ENCODE assay signal across 24 cellular contexts in the genomic region with DNA sequence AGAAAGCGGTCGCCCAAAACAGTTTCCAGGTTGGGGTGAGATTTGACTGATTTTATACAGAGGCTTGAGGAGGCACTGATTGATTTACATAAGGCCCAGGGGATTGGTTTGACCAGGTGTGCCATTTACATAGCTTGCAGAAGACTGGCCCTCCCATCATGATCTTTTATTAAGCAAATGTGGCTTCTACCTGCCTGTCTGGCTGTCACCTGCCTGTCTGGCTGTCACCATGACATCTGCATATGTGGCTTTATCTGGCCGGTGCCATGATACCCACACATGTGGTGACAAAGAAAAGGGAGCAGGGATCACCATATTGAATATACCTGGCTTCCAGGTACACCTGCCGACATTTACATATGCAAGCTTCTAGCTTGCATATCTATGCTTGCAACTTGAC. TPM values are rescaled to one million over a fixed set of nuclear protein-coding genes. Genes with fewer than 3 reads are reported as not detected.
"Had no signal": no experiment of that assay in that cellular context is flagged by ENCODE, and none has a peak within 500 bp of the region (broad histone marks: within the 10 kb centered on the region; RNA-seq: fewer than 3 reads in every experiment).

No MANE protein-coding gene starts in this region.

- H3K36me3 ChIP-seq: esophagus muscularis mucosa, gastrocnemius medialis, neural progenitor cell, ovary, right atrium auricular region, sigmoid colon, stomach, thoracic aorta, transverse colon had no signal

- H3K4me3 Mint-ChIP-seq: natural killer cell treated with Interleukin-12 subunit alpha and Interleukin-12 subunit beta and Interleukin-15 and Interleukin-18, amount 100 ng/mL, for 72 hours; neural progenitor cell had no signal

- H3K9me3 Mint-ChIP-seq: natural killer cell treated with Interleukin-12 subunit alpha and Interleukin-12 subunit beta and Interleukin-15 and Interleukin-18, amount 100 ng/mL, for 72 hours; neural progenitor cell had no signal

- H3K36me3 Mint-ChIP-seq: natural killer cell treated with Interleukin-12 subunit alpha and Interleukin-12 subunit beta and Interleukin-15 and Interleukin-18, amount 100 ng/mL, for 72 hours; neural progenitor cell had no signal

- H3K4me2 ChIP-seq: neural progenitor cell had no signal

- H2AFZ ChIP-seq: neural progenitor cell had no signal

- DNase-seq: cortex of kidney; dorsolateral prefrontal cortex; effector memory CD4-positive, alpha-beta T cell; gastrocnemius medialis; left colon; left ventricle myocardium superior; mesenchymal stem cell; midbrain; nucleus accumbens; ovary; sigmoid colon; stimulated activated CD4-positive, alpha-beta T cell treated with anti-CD3 and anti-CD28 coated beads, Interleukin-2, amount 100 ng/mL, for 24 hours; stimulated activated naive CD4-positive, alpha-beta T cell; stomach; substantia nigra; transverse colon had no signal

- H3K27ac ChIP-seq: dorsolateral prefrontal cortex, epithelial cell of prostate, esophagus muscularis mucosa, gastrocnemius medialis, neural progenitor cell, ovary, right atrium auricular region, sigmoid colon, skin epidermis, stomach, thoracic aorta, transverse colon had no signal

- H3K4me1 ChIP-seq: esophagus muscularis mucosa, gastrocnemius medialis, right atrium auricular region, sigmoid colon, stomach, transverse colon had no signal

- H3K27ac Mint-ChIP-seq: natural killer cell treated with Interleukin-12 subunit alpha and Interleukin-12 subunit beta and Interleukin-15 and Interleukin-18, amount 100 ng/mL, for 72 hours; neural progenitor cell had no signal

- H3K9me3 ChIP-seq: esophagus muscularis mucosa, gastrocnemius medialis, right atrium auricular region, sigmoid colon, stomach, thoracic aorta, transverse colon had no signal

- H3K27me3 ChIP-seq: esophagus muscularis mucosa, gastrocnemius medialis, neural progenitor cell, ovary, right atrium auricular region, sigmoid colon, stomach, transverse colon had no signal

- ATAC-seq: gastrocnemius medialis; left colon; left ventricle myocardium superior; natural killer cell treated with Interleukin-12 subunit alpha and Interleukin-12 subunit beta and Interleukin-15 and Interleukin-18, amount 100 ng/mL, for 72 hours had no signal

- H3K9ac ChIP-seq: neural progenitor cell had no signal

- H3K4me3 ChIP-seq: dorsolateral prefrontal cortex, esophagus muscularis mucosa, gastrocnemius medialis, lung, neural progenitor cell, ovary, right atrium auricular region, sigmoid colon, skin epidermis, stomach, thoracic aorta, transverse colon had no signal

RNA-seq across cellular contexts. Expression of gene CDS1, which starts 17.0 kb away (rescaled TPM):
- total RNA-seq: natural killer cell treated with Interleukin-12 subunit alpha and Interleukin-12 subunit beta and Interleukin-15 and Interleukin-18, amount 100 ng/mL, for 72 hours had no signal
